In the genomic region with DNA sequence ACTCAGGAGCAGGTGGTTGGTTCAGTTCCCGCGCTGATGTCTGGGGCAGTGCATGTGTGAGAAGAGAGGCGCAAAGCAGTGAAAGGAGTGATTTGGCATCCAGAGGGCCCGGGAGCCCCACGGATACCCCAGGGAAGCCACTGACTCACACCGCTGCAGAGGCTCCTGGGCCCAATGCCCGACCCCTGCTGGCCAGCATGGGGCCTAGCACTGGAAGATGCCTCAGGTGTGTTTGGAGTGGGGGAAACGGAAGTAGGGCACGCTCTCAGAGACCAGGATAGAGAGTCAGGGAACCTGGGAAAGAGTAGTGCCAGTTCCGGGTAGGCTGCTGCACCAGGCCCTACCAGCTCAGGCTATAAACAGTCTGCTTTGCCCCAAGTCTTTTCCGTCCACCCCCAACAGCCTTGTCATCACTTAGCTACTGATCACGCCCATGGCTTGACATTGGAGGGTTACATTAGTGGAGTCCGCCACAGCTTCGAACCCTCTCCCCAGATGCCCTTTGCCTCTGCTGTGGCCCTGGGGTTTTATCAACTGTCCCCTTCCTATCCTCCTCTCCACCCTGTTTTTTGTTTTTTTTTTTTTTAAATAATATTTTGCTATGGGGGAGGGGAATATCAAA, we compare ENCODE assay signal across 8 cellular contexts. TPM values are rescaled to one million over a fixed set of nuclear protein-coding genes. Genes with fewer than 3 reads are reported as not detected.
DNase-seq lines count a peak whose midpoint lies in the region; ATAC-seq, FAIRE-seq and TF ChIP-seq lines count a peak whose summit lies in the region.

No MANE protein-coding gene starts in this region.

- no peak overlapping the region for H3K4me3 ChIP-seq in endothelial cell of umbilical vein (replicated peaks in 1 of 3; ENCODE audit: insufficient read depth in 1 of 3, low read depth in 1 of 3, low read length in 3 of 3)

- no peaks in the 10 kb centered on the region for H3K79me2 ChIP-seq in endothelial cell of umbilical vein (ENCODE audit: control insufficient read depth, insufficient read depth, low read length)

- H2AFZ ChIP-seq in endothelial cell of umbilical vein (ENCODE audit: low read depth, low read length) = no peak overlapping the region

- no peaks in the 10 kb centered on the region for H3K9me1 ChIP-seq in endothelial cell of umbilical vein (replicated peaks; ENCODE audit: control insufficient read depth, extremely low read depth, insufficient read depth, low read length)

- peaks cover 39% of the 10 kb centered on the region for H3K36me3 Mint-ChIP-seq in nephron (ENCODE audit: low read depth)

- CTCF ChIA-PET in endothelial cell of umbilical vein (lab: Charles Lee) = interaction anchor here (1.0 to 7.2 kb wide), 12 partner anchors 9 to 124 kb away, joined by 3 to 102 read pairs (median 7); a partner anchor contains a TSS

- H3K9me3 ChIP-seq in endothelial cell of umbilical vein (replicated peaks; ENCODE audit: control insufficient read depth, insufficient read depth, low read length) = no peaks in the 10 kb centered on the region

- peaks cover 4% of the 10 kb centered on the region for H3K4me1 ChIP-seq in endothelial cell of umbilical vein (ENCODE audit: control insufficient read depth, extremely low read depth, insufficient read depth, low read length)

- DNase-seq in activated gamma-delta T cell treated with Interleukin-2 at 50 U/mL for 16 hours (peak; percentile 50), activated gamma-delta T cell (lab: John Stamatoyannopoulos, UW) (no peak), M059J (ENCODE audit: low read depth) (peak; percentile 46), endothelial cell of umbilical vein (ENCODE audit: low read depth, low spot score) (peak; percentile 49)
- peak; percentile 42 to 58 for DNase-seq in activated CD4-positive, alpha-beta T cell treated with anti-CD3 and anti-CD28 coated beads, Interleukin-2, amount 50 U/mL, for 48 hours

- no peak overlapping the region for H3K9ac ChIP-seq in endothelial cell of umbilical vein (replicated peaks; ENCODE audit: extremely low read depth, insufficient read depth, low read length)

- H3K27ac ChIP-seq in endothelial cell of umbilical vein (ENCODE audit: insufficient read depth, low read depth, low read length) = no peak overlapping the region

- peak overlapping the region in 2 of 3 experiments; percentile 33 to 45 for H3K27ac Mint-ChIP-seq in nephron

- peak; percentile 73 to 86 for TF ChIP-seq CTCF in endothelial cell of umbilical vein (IDR thresholded peaks at IDR 0.05; ENCODE audit: extremely low read depth in 1 of 2, insufficient read depth in 1 of 2, low read depth in 1 of 2, low read length in 2 of 2)
- TF ChIP-seq CTCF in nephron (IDR thresholded peaks at IDR 0.05; ENCODE audit: unreplicated experiment in 3 of 3) = peak; percentile 63 to 72 (median 70)

- H4K20me1 ChIP-seq in endothelial cell of umbilical vein (replicated peaks; ENCODE audit: control insufficient read depth, extremely low read depth, insufficient read depth, low read length) = no peaks in the 10 kb centered on the region

- dilution Hi-C loops in endothelial cell of umbilical vein (cut with MboI; ENCODE audit: extremely low pct_ligation_motif_present, low sequenced_read_pairs) = no loop called here

- FAIRE-seq in endothelial cell of umbilical vein (lab: Jason Lieb, UNC) = peak; percentile 68

- no TSS peak for BruUV-seq in endothelial cell of umbilical vein (replicated peaks; lab: Mats Ljungman, UMichigan)

- no peaks in the 10 kb centered on the region for H3K27me3 ChIP-seq in endothelial cell of umbilical vein (ENCODE audit: control insufficient read depth in 2 of 2, insufficient read depth in 2 of 2, low read length in 2 of 2)

- intact Hi-C loops in endothelial cell of umbilical vein (cut with micrococcal nuclease) = loop anchor here (1.0 kb wide), 1 partner anchor 31 kb away; no protein-coding TSS in a partner anchor

- no peak for TF ChIP-seq POLR2A in endothelial cell of umbilical vein (IDR thresholded peaks at IDR 0.05; ENCODE audit: low read depth, low read length)

- H3K4me2 ChIP-seq in endothelial cell of umbilical vein (ENCODE audit: insufficient read depth, low read length) = no peak overlapping the region

- H3K9me3 Mint-ChIP-seq in nephron = no peaks in the 10 kb centered on the region

- no peaks in the 10 kb centered on the region for H3K27me3 Mint-ChIP-seq in nephron (ENCODE audit: low read depth)

- no peak for ATAC-seq in HG03469 (IDR thresholded peaks at IDR 0.05; ENCODE audit: unreplicated experiment)
- no peak for ATAC-seq in GM21528 (IDR thresholded peaks at IDR 0.05; ENCODE audit: low FRiP score, unreplicated experiment)

- no peak overlapping the region for H3K4me3 Mint-ChIP-seq in nephron

- POLR2A ChIA-PET in endothelial cell of umbilical vein (lab: Charles Lee) = interaction anchor here (1.0 kb wide), 1 partner anchor 124 kb away, joined by 4 read pairs; no protein-coding TSS in a partner anchor

- H3K36me3 ChIP-seq in endothelial cell of umbilical vein (ENCODE audit: control insufficient read depth in 2 of 2, extremely low read depth in 1 of 2, insufficient read depth in 2 of 2, low read length in 2 of 2) = peaks cover 22 to 28% of the 10 kb centered on the region in 2 experiments

- no peaks in the 10 kb centered on the region for H3K4me1 Mint-ChIP-seq in nephron

TF ChIP-seq in endothelial cell of umbilical vein, 7 proteins besides CTCF, POLR2A, EP300 and RAD21:
- TF ChIP-seq EZH2 (IDR thresholded peaks at IDR 0.05; ENCODE audit: borderline replicate concordance, low read depth, low read length, severe bottlenecking) (no peak), POLR2AphosphoS5 (IDR thresholded peaks at IDR 0.05; ENCODE audit: insufficient read depth, low read depth, low read length) (peak; percentile 27)
TF ChIP-seq in endothelial cell of umbilical vein: peak in this region for 1.

RNA-seq across cellular contexts. Expression of a gene that starts 9.5 kb away (rescaled TPM):
- 0.89 and 2.6 TPM in 2 replicates for total RNA-seq in M059J (2014; rRNA removed; shearing (Covaris generic))
- 21.1 and 22.0 TPM in 2 replicates for total RNA-seq in endothelial cell of umbilical vein
- 24.0 and 24.4 TPM in 2 replicates for polyA plus RNA-seq in endothelial cell of umbilical vein
- polyA plus RNA-seq in endothelial cell of umbilical vein (2011; cell fraction: cytosol; rRNA removed) = 5.1 and 8.8 TPM in 2 replicates
- polyA plus RNA-seq in endothelial cell of umbilical vein (2011; cell fraction: nucleus; rRNA removed) = 214 and 219 TPM in 2 replicates
- 16.2 and 18.2 TPM in 2 replicates for polyA plus RNA-seq in endothelial cell of umbilical vein (2012)
- polyA minus RNA-seq in endothelial cell of umbilical vein = 21.9 and 31.0 TPM in 2 replicates
- 4.9 TPM for polyA minus RNA-seq in endothelial cell of umbilical vein (2011; cell fraction: cytosol; rRNA and poly(A)+ RNA removed)
- 28.4 and 32.6 TPM in 2 replicates for polyA minus RNA-seq in endothelial cell of umbilical vein (2011; cell fraction: nucleus; rRNA and poly(A)+ RNA removed)

RNA-seq across cellular contexts. Expression of a gene that starts 9.7 kb away (rescaled TPM):
- 9.5 and 11.7 TPM in 2 replicates for total RNA-seq in M059J (2014; rRNA removed; shearing (Covaris generic))
- 34.9 and 38.1 TPM in 2 replicates for total RNA-seq in endothelial cell of umbilical vein
- polyA plus RNA-seq in endothelial cell of umbilical vein = 7.9 and 10.5 TPM in 2 replicates
- polyA plus RNA-seq in endothelial cell of umbilical vein (2011; cell fraction: cytosol; rRNA removed) = 6.8 and 8.4 TPM in 2 replicates
- 42.0 and 46.7 TPM in 2 replicates for polyA plus RNA-seq in endothelial cell of umbilical vein (2011; cell fraction: nucleus; rRNA removed)
- polyA plus RNA-seq in endothelial cell of umbilical vein (2012) = 10.6 and 12.2 TPM in 2 replicates
- polyA minus RNA-seq in endothelial cell of umbilical vein = 27.6 and 28.4 TPM in 2 replicates
- 15.1 TPM for polyA minus RNA-seq in endothelial cell of umbilical vein (2011; cell fraction: cytosol; rRNA and poly(A)+ RNA removed)
- polyA minus RNA-seq in endothelial cell of umbilical vein (2011; cell fraction: nucleus; rRNA and poly(A)+ RNA removed) = 43.0 and 55.1 TPM in 2 replicates

RNA-seq across cellular contexts. Expression of a gene that starts 16.8 kb away (rescaled TPM):
- total RNA-seq in M059J (2014; rRNA removed; shearing (Covaris generic)) = not detected in 2 replicates
- not detected in 2 replicates for total RNA-seq in endothelial cell of umbilical vein
- polyA plus RNA-seq in endothelial cell of umbilical vein = 0.17 and 0.18 TPM in 2 replicates
- 0.04 and 0.14 TPM in 2 replicates for polyA plus RNA-seq in endothelial cell of umbilical vein (2011; cell fraction: cytosol; rRNA removed)
- polyA plus RNA-seq in endothelial cell of umbilical vein (2011; cell fraction: nucleus; rRNA removed) = 0.43 and 0.47 TPM in 2 replicates
- polyA plus RNA-seq in endothelial cell of umbilical vein (2012) = not detected in 2 replicates
- 0.17 TPM in 1 of 2 replicates, not detected in the other for polyA minus RNA-seq in endothelial cell of umbilical vein
- polyA minus RNA-seq in endothelial cell of umbilical vein (2011; cell fraction: cytosol; rRNA and poly(A)+ RNA removed) = not detected
- 0.53 TPM in 1 of 2 replicates, not detected in the other for polyA minus RNA-seq in endothelial cell of umbilical vein (2011; cell fraction: nucleus; rRNA and poly(A)+ RNA removed)

RNA-seq across cellular contexts. Expression of a gene that starts 41.8 kb away (rescaled TPM):
- total RNA-seq in M059J (2014; rRNA removed; shearing (Covaris generic)) = 16.7 and 22.1 TPM in 2 replicates
- 16.1 and 19.5 TPM in 2 replicates for total RNA-seq in endothelial cell of umbilical vein
- 9.9 and 11.6 TPM in 2 replicates for polyA plus RNA-seq in endothelial cell of umbilical vein
- polyA plus RNA-seq in endothelial cell of umbilical vein (2011; cell fraction: cytosol; rRNA removed) = 7.7 and 9.4 TPM in 2 replicates
- 10.6 and 13.5 TPM in 2 replicates for polyA plus RNA-seq in endothelial cell of umbilical vein (2011; cell fraction: nucleus; rRNA removed)
- 13.4 and 16.6 TPM in 2 replicates for polyA plus RNA-seq in endothelial cell of umbilical vein (2012)
- polyA minus RNA-seq in endothelial cell of umbilical vein = 6.7 and 8.5 TPM in 2 replicates
- polyA minus RNA-seq in endothelial cell of umbilical vein (2011; cell fraction: cytosol; rRNA and poly(A)+ RNA removed) = 19.9 TPM
- polyA minus RNA-seq in endothelial cell of umbilical vein (2011; cell fraction: nucleus; rRNA and poly(A)+ RNA removed) = 2.5 and 4.1 TPM in 2 replicates
